In the genomic region with DNA sequence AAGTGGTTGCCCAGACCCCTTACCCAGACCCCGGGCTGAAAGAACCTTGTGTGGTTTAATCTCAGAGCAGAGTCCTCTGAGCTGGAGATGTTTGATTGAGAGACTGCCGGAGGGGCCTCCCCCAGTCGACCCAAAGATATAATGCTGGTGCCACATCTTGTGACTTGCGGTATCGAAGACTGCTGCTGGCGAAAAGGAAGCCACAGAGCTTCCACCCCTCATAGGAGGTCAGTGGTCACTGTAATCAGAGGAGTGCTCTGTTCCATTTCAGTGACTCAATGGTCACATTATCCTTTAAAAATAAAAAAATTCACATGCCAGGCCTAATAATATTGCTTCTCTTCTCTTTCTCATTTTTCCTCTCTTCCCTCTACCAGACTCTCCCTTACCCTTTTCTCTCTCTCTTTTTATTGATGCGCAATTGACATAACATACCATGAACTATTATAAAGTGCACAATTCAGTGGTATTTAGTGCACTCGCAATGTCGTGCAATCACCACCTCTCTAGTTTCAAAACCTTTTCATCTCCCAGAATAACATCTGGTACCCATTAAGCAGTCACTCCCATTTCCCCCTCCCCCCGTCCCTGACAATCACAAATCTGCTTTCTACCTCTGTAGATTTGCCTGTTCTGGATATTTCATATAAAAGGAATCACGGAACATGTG, we compare ENCODE assay signal across 12 cellular contexts. TPM values are rescaled to one million over a fixed set of nuclear protein-coding genes. Genes with fewer than 3 reads are reported as not detected.
A peak's percentile ranks its signal among the peaks of the same experiment; 100 is the strongest.
DNase-seq lines count a peak whose midpoint lies in the region; ATAC-seq and TF ChIP-seq lines count a peak whose summit lies in the region.
"Had no signal": no experiment of that assay in that cellular context is flagged by ENCODE, and none has a peak within 500 bp of the region (broad histone marks: within the 10 kb centered on the region; RNA-seq: fewer than 3 reads in every experiment).

No MANE protein-coding gene starts in this region.

- CTCF ChIA-PET in RWPE1 (lab: Yijun Ruan, JAX) = interaction anchor here (0.8 kb wide), 1 partner anchor 82 kb away, joined by 3 read pairs; no protein-coding TSS in a partner anchor

- H3K27ac Mint-ChIP-seq in stimulated activated memory B cell treated with anti-CD40 and anti-IgM and Interleukin-4, amounts not matched to agents 10 μg/mL and 1 μg/mL and 100 μg/mL, for 72 hours = peak overlapping the region; percentile 28
- H3K27ac Mint-ChIP-seq in activated T-cell treated with anti-CD3 and anti-CD28 coated beads, Interleukin-2, amount 50 U/mL, for 24 hours = no peak overlapping the region

- H3K4me3 Mint-ChIP-seq in stimulated activated memory B cell treated with anti-CD40 and anti-IgM and Interleukin-4, amounts not matched to agents 10 μg/mL and 1 μg/mL and 100 μg/mL, for 72 hours = no peak overlapping the region
- no peak overlapping the region for H3K4me3 Mint-ChIP-seq in activated T-cell treated with anti-CD3 and anti-CD28 coated beads, Interleukin-2, amount 50 U/mL, for 24 hours

- no peak for ATAC-seq in stimulated activated memory B cell treated with anti-CD40 and anti-IgM and Interleukin-4, amounts not matched to agents 10 μg/mL and 1 μg/mL and 100 μg/mL, for 72 hours
- ATAC-seq in GM19397 (IDR thresholded peaks at IDR 0.05; ENCODE audit: unreplicated experiment) (no peak), GM18868 (IDR thresholded peaks at IDR 0.05; ENCODE audit: unreplicated experiment) (no peak)

- POLR2A ChIA-PET in RWPE1 (lab: Yijun Ruan, JAX; ENCODE audit: low non-redundant PET) = no interaction called here

- DNase-seq in H4 (ENCODE audit: low spot score) (peak; percentile 71), RWPE1 (ENCODE audit: low spot score) (no peak), fibroblast of peridontal ligament (ENCODE audit: extremely low read depth) (peak; percentile 64), 8988T (no peak)
- no peak for DNase-seq in activated T-cell treated with anti-CD3 and anti-CD28 coated beads, Interleukin-2, amount 50 U/mL, for 24 hours
- DNase-seq: DND-41; NCI-H1105; stimulated activated CD4-positive, alpha-beta T cell treated with anti-CD3 and anti-CD28 coated beads, Interleukin-2, amount 100 ng/mL, for 48 hours had no signal

- H3K27me3 Mint-ChIP-seq in stimulated activated memory B cell treated with anti-CD40 and anti-IgM and Interleukin-4, amounts not matched to agents 10 μg/mL and 1 μg/mL and 100 μg/mL, for 72 hours = no peaks in the 10 kb centered on the region
- no peaks in the 10 kb centered on the region for H3K27me3 Mint-ChIP-seq in activated T-cell treated with anti-CD3 and anti-CD28 coated beads, Interleukin-2, amount 50 U/mL, for 24 hours

- H3K36me3 Mint-ChIP-seq in stimulated activated memory B cell treated with anti-CD40 and anti-IgM and Interleukin-4, amounts not matched to agents 10 μg/mL and 1 μg/mL and 100 μg/mL, for 72 hours = no peaks in the 10 kb centered on the region
- no peaks in the 10 kb centered on the region for H3K36me3 Mint-ChIP-seq in activated T-cell treated with anti-CD3 and anti-CD28 coated beads, Interleukin-2, amount 50 U/mL, for 24 hours (ENCODE audit: low read depth)

- no peaks in the 10 kb centered on the region for H3K9me3 Mint-ChIP-seq in stimulated activated memory B cell treated with anti-CD40 and anti-IgM and Interleukin-4, amounts not matched to agents 10 μg/mL and 1 μg/mL and 100 μg/mL, for 72 hours
- no peaks in the 10 kb centered on the region for H3K9me3 Mint-ChIP-seq in activated T-cell treated with anti-CD3 and anti-CD28 coated beads, Interleukin-2, amount 50 U/mL, for 24 hours

- H3K27ac ChIP-seq in RWPE1 = peak overlapping the region; percentile 99
- H3K27ac ChIP-seq: cardiac muscle cell had no signal

- TF ChIP-seq CTCF in RWPE1 (conservative IDR thresholded peaks at IDR 0.05; ENCODE audit: low read depth) = no peak

- H3K4me1 Mint-ChIP-seq in stimulated activated memory B cell treated with anti-CD40 and anti-IgM and Interleukin-4, amounts not matched to agents 10 μg/mL and 1 μg/mL and 100 μg/mL, for 72 hours = peaks cover 49% of the 10 kb centered on the region
- H3K4me1 Mint-ChIP-seq in activated T-cell treated with anti-CD3 and anti-CD28 coated beads, Interleukin-2, amount 50 U/mL, for 24 hours (ENCODE audit: low read depth) = peaks cover 57% of the 10 kb centered on the region

RNA-seq across cellular contexts. Expression of gene LYST, which starts 52.6 kb away (rescaled TPM):
- 3.8 and 8.4 TPM in 2 replicates for total RNA-seq in H4 (2014; rRNA removed; shearing (Covaris generic))

Comparison
In these comparisons a context has a peak if more than half of its experiments do, and no peak if none do; other contexts are left out.
1. DNase-seq: peak in H4 (single experiment) and fibroblast of peridontal ligament (single experiment); none in RWPE1 (single experiment), activated T-cell treated with anti-CD3 and anti-CD28 coated beads, Interleukin-2, amount 50 U/mL, for 24 hours (single experiment) and 8988T (single experiment).